Comparison of ENCODE assay signal across 25 cellular contexts in genomic region chr2:191499050-191499449, GRCh38.
"Had no signal": no experiment of that assay in that cellular context is flagged by ENCODE, and none has a peak within 500 bp of the region (broad histone marks: within the 10 kb centered on the region; RNA-seq: fewer than 3 reads in every experiment).

No MANE protein-coding gene starts in this region.

- H3K36me3 Mint-ChIP-seq: mesothelial cell of epicardium, naive B cell had no signal

- H3K27ac Mint-ChIP-seq: dendritic cell treated with granulocyte-macrophage colony-stimulating factor and Interleukin-4, amounts not matched to agents 40 ng/mL and 50 ng/mL, for 4 days; effector memory CD8-positive, alpha-beta T cell; endodermal cell; mesothelial cell of epicardium had no signal

- H3K27ac ChIP-seq: colonic mucosa, epithelial cell of prostate, esophagus squamous epithelium, gastrocnemius medialis, left lung, lower lobe of right lung had no signal

- H3K4me1 ChIP-seq: colonic mucosa, gastrocnemius medialis had no signal

- H3K27me3 ChIP-seq: colonic mucosa, esophagus squamous epithelium, gastrocnemius medialis, heart right ventricle, left lung had no signal

- H3K4me3 ChIP-seq: colonic mucosa, esophagus squamous epithelium, gastrocnemius medialis, heart right ventricle, left lung, lower lobe of right lung, mucosa of descending colon had no signal

- H3K9me3 ChIP-seq: colonic mucosa, esophagus squamous epithelium, gastrocnemius medialis, heart right ventricle, left lung, lower lobe of right lung, mucosa of descending colon had no signal

- ATAC-seq: effector memory CD8-positive, alpha-beta T cell; esophagus mucosa; gastrocnemius medialis; heart right ventricle; left cardiac atrium; left lung; left ventricle myocardium superior; lower lobe of right lung; mucosa of descending colon had no signal

- H3K36me3 ChIP-seq: colonic mucosa, esophagus squamous epithelium, gastrocnemius medialis, heart right ventricle, left lung, lower lobe of right lung had no signal

- H3K27me3 Mint-ChIP-seq: dendritic cell treated with granulocyte-macrophage colony-stimulating factor and Interleukin-4, amounts not matched to agents 40 ng/mL and 50 ng/mL, for 4 days had no signal

- H3K9me3 Mint-ChIP-seq: dendritic cell treated with granulocyte-macrophage colony-stimulating factor and Interleukin-4, amounts not matched to agents 40 ng/mL and 50 ng/mL, for 4 days; effector memory CD8-positive, alpha-beta T cell; endodermal cell; naive B cell had no signal

- H3K4me1 Mint-ChIP-seq: naive B cell had no signal

- H3K4me3 Mint-ChIP-seq: dendritic cell treated with granulocyte-macrophage colony-stimulating factor and Interleukin-4, amounts not matched to agents 40 ng/mL and 50 ng/mL, for 4 days; effector memory CD8-positive, alpha-beta T cell; endodermal cell; mesothelial cell of epicardium; naive B cell had no signal

- DNase-seq: colonic mucosa; cortex of kidney; effector CD8-positive, alpha-beta T cell; effector memory CD8-positive, alpha-beta T cell; endodermal cell; erythroblast; esophagus squamous epithelium; foreskin fibroblast; foreskin melanocyte; gastrocnemius medialis; glutamatergic neuron; head of caudate nucleus; heart right ventricle; hippocampal formation; left cardiac atrium; left lung; left ventricle myocardium superior; lower lobe of right lung; mesenchymal stem cell; mucosa of descending colon; naive B cell had no signal
